12 cellular contexts compared by ENCODE assay signal in genomic region chr22:40211481-40212052, GRCh38. TPM values are rescaled to one million over a fixed set of nuclear protein-coding genes. Genes with fewer than 3 reads are reported as not detected.
DNase-seq lines count a peak whose midpoint lies in the region; ATAC-seq and TF ChIP-seq lines count a peak whose summit lies in the region.
"Had no signal": no experiment of that assay in that cellular context is flagged by ENCODE, and none has a peak within 500 bp of the region (broad histone marks: within the 10 kb centered on the region; RNA-seq: fewer than 3 reads in every experiment).

No MANE protein-coding gene starts in this region.

- intact Hi-C loops in CD14-positive monocyte (cut with micrococcal nuclease) (loop anchor here (5.0 kb wide), 1 partner anchor 34 kb away; the partner anchor contains the start of gene TNRC6B (in 2 of the 2)), esophagus squamous epithelium (cut with DNase I) (no loop called here)

- TF ChIP-seq POLR2A in esophagus squamous epithelium (IDR thresholded peaks at IDR 0.05): no peak

- peaks cover 91% of the 10 kb centered on the region for H3K4me1 ChIP-seq in Karpas-422 (ENCODE audit: low read length)
- peaks cover 0 to 79% (median 43%) of the 10 kb centered on the region in 3 donors for H3K4me1 ChIP-seq in esophagus squamous epithelium

- TF ChIP-seq CTCF in CD14-positive monocyte (IDR thresholded peaks at IDR 0.05): no peak
- TF ChIP-seq CTCF in esophagus squamous epithelium (IDR thresholded peaks at IDR 0.05): no peak
- TF ChIP-seq CTCF in nephron (IDR thresholded peaks at IDR 0.05; ENCODE audit: unreplicated experiment in 3 of 3): no peak

- WGBS in esophagus squamous epithelium, 2 donors: 70 to 71% methylated on average over 11 to 12 of the region's 12 CpGs

- DNase-seq in CD14-positive monocyte (ENCODE audit: low spot score) (no peak), Karpas-422 (no peak), esophagus squamous epithelium (lab: John Stamatoyannopoulos, UW) (no peak), superior temporal gyrus (ENCODE audit: extremely low spot score) (no peak)
- no peak for DNase-seq in stimulated activated CD4-positive, alpha-beta T cell treated with anti-CD3 and anti-CD28 coated beads, Interleukin-4, amount 100 ng/mL, for 1 hour
- DNase-seq: MG63, PC-3 had no signal

- peak overlapping the region; percentile 56; the same call in 1 of the 2 replicates for H3K9ac ChIP-seq in Karpas-422 (ENCODE audit: low read length)

- no peak overlapping the region for H2AFZ ChIP-seq in Karpas-422 (ENCODE audit: low read length)

- ATAC-seq in GM21723 (IDR thresholded peaks at IDR 0.05; ENCODE audit: unreplicated experiment): no peak
- ATAC-seq in HG03097 (IDR thresholded peaks at IDR 0.05; ENCODE audit: low FRiP score, unreplicated experiment): no peak
- ATAC-seq: PC-3 had no signal

- H3K4me1 Mint-ChIP-seq in CD14-positive monocyte: peaks cover 85% of the 10 kb centered on the region
- H3K4me1 Mint-ChIP-seq in nephron: peaks cover 39% of the 10 kb centered on the region

- H4K20me1 ChIP-seq in Karpas-422 (ENCODE audit: insufficient read depth, low read depth, low read length): no peaks in the 10 kb centered on the region

- H3K79me2 ChIP-seq in Karpas-422 (ENCODE audit: low read length): peaks cover 98% of the 10 kb centered on the region

- H3K27me3 ChIP-seq in Karpas-422 (ENCODE audit: low read length): no peaks in the 10 kb centered on the region
- H3K27me3 ChIP-seq in esophagus squamous epithelium: no peaks in the 10 kb centered on the region
- H3K27me3 ChIP-seq: MG63 had no signal

- H3K36me3 Mint-ChIP-seq in CD14-positive monocyte (peaks cover 1 to 17% of the 10 kb centered on the region in 2 donors), nephron (ENCODE audit: low read depth) (peaks cover 15% of the 10 kb centered on the region)
- H3K36me3 Mint-ChIP-seq: activated naive CD4-positive, alpha-beta T cell treated with anti-CD3 and anti-CD28 coated beads, Interleukin-2, amount 50 U/mL, for 72 hours had no signal

- H3K27ac ChIP-seq in Karpas-422 (ENCODE audit: low read length) (peak overlapping the region; percentile 90), esophagus squamous epithelium (peak overlapping the region in 3 of 4 donors; percentile 42 to 61 (median 46))

- H3K9me3 ChIP-seq in Karpas-422 (ENCODE audit: low read length) (no peaks in the 10 kb centered on the region), esophagus squamous epithelium (no peaks in the 10 kb centered on the region)
- H3K9me3 ChIP-seq: MG63 had no signal

- H3K27me3 Mint-ChIP-seq in CD14-positive monocyte (ENCODE audit: low read depth in 3 of 3) (peaks cover 0 to 2% (median 0%) of the 10 kb centered on the region in 3 donors), nephron (ENCODE audit: low read depth) (no peaks in the 10 kb centered on the region)

- H3K9me3 Mint-ChIP-seq in CD14-positive monocyte (no peaks in the 10 kb centered on the region), nephron (no peaks in the 10 kb centered on the region)
- H3K9me3 Mint-ChIP-seq: activated naive CD4-positive, alpha-beta T cell treated with anti-CD3 and anti-CD28 coated beads, Interleukin-2, amount 50 U/mL, for 72 hours; T-helper 1 cell treated with Interleukin-12 subunit alpha and Interleukin-12 subunit beta and Interleukin-4 antibody, amounts not matched to agents 30 μg/mL and 1 μg/mL, for 36 hours had no signal

- peak overlapping the region; percentile 56 to 77 for H3K4me3 Mint-ChIP-seq in CD14-positive monocyte
- H3K4me3 Mint-ChIP-seq in nephron: no peak overlapping the region
- H3K4me3 Mint-ChIP-seq: T-helper 1 cell treated with Interleukin-12 subunit alpha and Interleukin-12 subunit beta and Interleukin-4 antibody, amounts not matched to agents 30 μg/mL and 1 μg/mL, for 36 hours had no signal

- H3K36me3 ChIP-seq in Karpas-422 (ENCODE audit: insufficient read depth, low read length) (0 out of 2 replicates have a peak, but pooled peaks cover under 1% of the 10 kb centered on the region), esophagus squamous epithelium (peaks cover 0 to 6% (median 0%) of the 10 kb centered on the region in 3 donors)
- H3K36me3 ChIP-seq: MG63 had no signal

- H3K27ac Mint-ChIP-seq in CD14-positive monocyte: peak overlapping the region; percentile 87 to 97 (median 93)
- H3K27ac Mint-ChIP-seq in nephron: peak overlapping the region; percentile 1 to 15 (median 12)
- H3K27ac Mint-ChIP-seq: T-helper 1 cell treated with Interleukin-12 subunit alpha and Interleukin-12 subunit beta and Interleukin-4 antibody, amounts not matched to agents 30 μg/mL and 1 μg/mL, for 36 hours had no signal

- H3K4me3 ChIP-seq in Karpas-422 (ENCODE audit: low read length): no peak overlapping the region
- no peak overlapping the region for H3K4me3 ChIP-seq in esophagus squamous epithelium
- H3K4me3 ChIP-seq: MG63 had no signal

- H3K4me2 ChIP-seq in Karpas-422 (ENCODE audit: low read depth, low read length, poor library complexity, severe bottlenecking): no peak overlapping the region

- H3K9me2 ChIP-seq in Karpas-422 (replicated peaks; ENCODE audit: insufficient read depth, low read length): no peaks in the 10 kb centered on the region

RNA-seq across cellular contexts. Expression of gene TNRC6B, which starts 33.8 kb away (rescaled TPM):
- polyA plus RNA-seq in CD14-positive monocyte: 10 to 100 TPM; 11.8 to 16.5 TPM
- 32.0 and 41.1 TPM in 2 replicates for total RNA-seq in Karpas-422 (2014; rRNA removed; shearing (Covaris generic); ENCODE audit: low replicate concordance)
- 10 to 100 TPM; 20.7 to 36.5 (median 26.9) TPM for total RNA-seq in esophagus squamous epithelium

Comparison
In these comparisons a context has a peak if more than half of its experiments do, and no peak if none do; other contexts are left out.
1. H3K4me3 Mint-ChIP-seq: peak in CD14-positive monocyte (2 of 2); none in nephron (0 of 3).